Comparison of ENCODE assay signal across 17 cellular contexts in genomic region chr1:43766086-43766784, GRCh38. TPM values are rescaled to one million over a fixed set of nuclear protein-coding genes. Genes with fewer than 3 reads are reported as not detected.
DNase-seq lines count a peak whose midpoint lies in the region; ATAC-seq, FAIRE-seq and TF ChIP-seq lines count a peak whose summit lies in the region.
"Had no signal": no experiment of that assay in that cellular context is flagged by ENCODE, and none has a peak within 500 bp of the region (broad histone marks: within the 10 kb centered on the region; RNA-seq: fewer than 3 reads in every experiment).

No MANE protein-coding gene starts in this region.

- H3K36me3 ChIP-seq in K562 (ENCODE audit: control insufficient read depth, insufficient read depth, low read length) = no peaks in the 10 kb centered on the region
- H3K36me3 ChIP-seq: left ventricle myocardium inferior, ovary had no signal

- FAIRE-seq in K562 (lab: Jason Lieb, UNC) = no peak
- FAIRE-seq: urothelium cell line had no signal

- no peak overlapping the region for H2AFZ ChIP-seq in K562 (ENCODE audit: low read depth, low read length)

- no peak for TF ChIP-seq CTCF in K562 (IDR thresholded peaks at IDR 0.05 in 2 of 3, conservative IDR thresholded peaks at IDR 0.05 in 1 of 3; ENCODE audit: insufficient read depth in 2 of 3, low read depth in 1 of 3, low read length in 3 of 3)

- CTCF ChIA-PET in K562 (lab: Yijun Ruan, JAX; ENCODE audit: low intra/inter-chr PET ratio) = interaction anchor here (4.7 kb wide), 1 partner anchor 168 kb away, joined by 79 read pairs; the partner anchor contains the start of gene ARTN

- intact Hi-C loops in K562 (cut with micrococcal nuclease) (no loop called here), posterior vena cava (cut with DNase I) (no loop called here)

- no peak for ATAC-seq in K562
- ATAC-seq in GM18520 (IDR thresholded peaks at IDR 0.05; ENCODE audit: unreplicated experiment) = no peak
- ATAC-seq: activated CD8-positive, alpha-beta T cell treated with anti-CD3 and anti-CD28 coated beads, Interleukin-2, amount 10 ng/mL, durations not matched to agents 7 days and 5 days; T-helper 17 cell had no signal

- in situ Hi-C loops in K562 (cut with MboI) = no loop called here

- no peaks in the 10 kb centered on the region for H3K9me1 ChIP-seq in K562 (ENCODE audit: control insufficient read depth, insufficient read depth, low read length)

- peak overlapping the region in 1 of 2 experiments; percentile 18; a peak in 1 of 4 replicates for H3K9ac ChIP-seq in K562 (ENCODE audit: insufficient read depth in 1 of 2, low read depth in 2 of 2, low read length in 2 of 2)

- TF ChIP-seq EP300 in K562 (IDR thresholded peaks at IDR 0.05; ENCODE audit: low read length) = no peak

- no peak overlapping the region for H3K4me2 ChIP-seq in K562 (ENCODE audit: insufficient read depth, low read length)

- no peak for TF ChIP-seq RAD21 in K562 (CRISPR knock-in tag; conservative IDR thresholded peaks at IDR 0.05 in 1 of 2, IDR thresholded peaks at IDR 0.05 in 1 of 2)

- TF ChIP-seq POLR2A in K562 (conservative IDR thresholded peaks at IDR 0.05) = no peak

- POLR2A ChIA-PET in K562 (lab: Yijun Ruan, JAX) = interaction anchor here (0.5 to 2.8 kb wide), 7 partner anchors 11 to 848 kb away, joined by 3 to 9 read pairs (median 3); partner anchors contain the start of genes DPH2 and KDM4A

- no peaks in the 10 kb centered on the region for H3K9me3 ChIP-seq in K562 (replicated peaks; ENCODE audit: control insufficient read depth, insufficient read depth, low read depth, low read length)
- H3K9me3 ChIP-seq: left ventricle myocardium inferior, ovary had no signal

- H3K4me1 ChIP-seq in K562 (replicated peaks in 1 of 2; ENCODE audit: control insufficient read depth in 2 of 2, insufficient read depth in 2 of 2, low read length in 2 of 2) = peaks cover 7 to 19% of the 10 kb centered on the region in 2 experiments; a peak in 3 of 5 replicates

- no peak overlapping the region for H3K4me3 ChIP-seq in K562
- H3K4me3 ChIP-seq: left ventricle myocardium inferior, ovary had no signal

- WGBS in K562 (ENCODE audit: insufficient coverage, low coverage, missing lambda C conversion rate) = 64% methylated on average over 8 of the region's 8 CpGs

- no TSS peak for BruUV-seq in K562 (replicated peaks; lab: Mats Ljungman, UMichigan)

- H3K27ac ChIP-seq in K562 (ENCODE audit: extremely low read depth, low read depth, low read length) = no peak overlapping the region
- H3K27ac ChIP-seq: left ventricle myocardium inferior, ovary had no signal

- peaks cover 6% of the 10 kb centered on the region for H3K79me2 ChIP-seq in K562 (ENCODE audit: control insufficient read depth, insufficient read depth, low read length)

- DNase-seq in DMS79 (lab: John Stamatoyannopoulos, UW) (peak; percentile 72), NCI-H2029 treated with DMSO at 0.1 percent for 48 hours (lab: John Stamatoyannopoulos, UW) (peak; percentile 36), K562 (ENCODE audit: extremely low read depth in 1 of 4, low spot score in 3 of 4) (no peak), left kidney (ENCODE audit: low read depth, low spot score) (peak; percentile 68), NCI-H2196 (lab: John Stamatoyannopoulos, UW; ENCODE audit: unreplicated experiment) (no peak), posterior vena cava (ENCODE audit: low spot score) (no peak), HCEC 1CT (no peak)
- DNase-seq: activated CD8-positive, alpha-beta T cell treated with anti-CD3 and anti-CD28 coated beads, Interleukin-2, amount 10 ng/mL, durations not matched to agents 7 days and 5 days; activated naive CD4-positive, alpha-beta T cell treated with Interleukin-2 at 50 U/mL for 16 hours; DND-41; left ventricle myocardium inferior; MM.1S; NK-92 treated with Interleukin-12 subunit alpha and Interleukin-12 subunit beta, amount 100 ng/mL, for 24 hours; ovary; T-helper 17 cell had no signal

- H4K20me1 ChIP-seq in K562 (replicated peaks; ENCODE audit: control insufficient read depth, insufficient read depth, low read length) = peaks cover 5% of the 10 kb centered on the region; the same call in 1 of the 2 replicates

- no peaks in the 10 kb centered on the region for H3K27me3 ChIP-seq in K562 (ENCODE audit: control insufficient read depth in 2 of 2, insufficient read depth in 2 of 2, low read length in 2 of 2)
- H3K27me3 ChIP-seq: ovary had no signal

TF ChIP-seq in K562, 482 proteins besides CTCF, POLR2A, EP300 and RAD21:
- TF ChIP-seq ZNF232 (CRISPR knock-in tag; IDR thresholded peaks at IDR 0.05) (no peak), CHAMP1 (IDR thresholded peaks at IDR 0.05) (no peak), PKNOX1 (IDR thresholded peaks at IDR 0.05) (peak; percentile 69), ZZZ3 (IDR thresholded peaks at IDR 0.05) (no peak)
- TF ChIP-seq, protein P1, sequence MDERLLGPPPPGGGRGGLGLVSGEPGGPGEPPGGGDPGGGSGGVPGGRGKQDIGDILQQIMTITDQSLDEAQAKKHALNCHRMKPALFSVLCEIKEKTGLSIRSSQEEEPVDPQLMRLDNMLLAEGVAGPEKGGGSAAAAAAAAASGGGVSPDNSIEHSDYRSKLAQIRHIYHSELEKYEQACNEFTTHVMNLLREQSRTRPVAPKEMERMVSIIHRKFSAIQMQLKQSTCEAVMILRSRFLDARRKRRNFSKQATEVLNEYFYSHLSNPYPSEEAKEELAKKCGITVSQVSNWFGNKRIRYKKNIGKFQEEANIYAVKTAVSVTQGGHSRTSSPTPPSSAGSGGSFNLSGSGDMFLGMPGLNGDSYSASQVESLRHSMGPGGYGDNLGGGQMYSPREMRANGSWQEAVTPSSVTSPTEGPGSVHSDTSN (CRISPR knock-in tag; IDR thresholded peaks at IDR 0.05; ENCODE audit: low read depth) = no peak
- TF ChIP-seq, protein P1 (tag; conservative IDR thresholded peaks at IDR 0.05; ENCODE audit: low read depth) = 0 out of 2 replicates have a peak, but pooled peaks have one; percentile 14

RNA-seq across cellular contexts. Expression of gene ST3GAL3, which starts 58.9 kb away (rescaled TPM):
- 181 and 201 TPM in 2 replicates for total RNA-seq in K562 (2011; cell fraction: chromatin; rRNA removed; ENCODE audit: low replicate concordance)
- total RNA-seq in K562 (2011; cell fraction: nucleolus; rRNA removed) = 75.9 and 89.5 TPM in 2 replicates
- total RNA-seq in K562 (2011; cell fraction: nucleoplasm; rRNA removed) = 148 and 229 TPM in 2 replicates
- total RNA-seq in K562 (2014; rRNA removed) (8.9 and 13.4 TPM in 2 replicates), K562 (2014; rRNA removed; fragmentation: Illumina TruSeq; extraction: Trizol) (11.5 and 12.2 TPM in 2 replicates), K562 (2015; rRNA removed; fragmentation: Illumina TruSeq; extraction: Trizol) (9.5 and 9.8 TPM in 2 replicates), K562 (2021) (18.9 and 20.7 TPM in 2 replicates), posterior vena cava (10 to 100 TPM; 25.0 to 25.5 TPM)
- polyA plus RNA-seq in K562 (2011; rRNA removed) (12.0 and 17.8 TPM in 2 replicates), K562 (2014; fragmentation: Illumina TruSeq; extraction: Trizol) (18.1 and 18.5 TPM in 2 replicates), K562 (2014; fragmentation: Nextera tagmentation; extraction: Ambion mirVana) (1 to 10 TPM; 1.2 to 1.6 TPM), K562 (2014; rRNA removed) (11.0 and 12.8 TPM in 2 replicates)
- polyA plus RNA-seq in K562 (2011; cell fraction: cytosol; rRNA removed) = 9.4 and 15.6 TPM in 2 replicates
- polyA plus RNA-seq in K562 (2011; cell fraction: nucleus; rRNA removed) = 45.5 and 47.5 TPM in 2 replicates
- polyA plus RNA-seq in K562 (2012) = 13.3 and 31.3 TPM in 2 replicates
- 16.9 and 23.2 TPM in 2 replicates for polyA minus RNA-seq in K562 (2011; rRNA and poly(A)+ RNA removed)
- 7.9 and 18.4 TPM in 2 replicates for polyA minus RNA-seq in K562 (2011; cell fraction: cytosol; rRNA and poly(A)+ RNA removed)
- polyA minus RNA-seq in K562 (2011; cell fraction: nucleus; rRNA and poly(A)+ RNA removed) = 21.5 and 30.5 TPM in 2 replicates

Comparison
In these comparisons a context has a peak if more than half of its experiments do, and no peak if none do; other contexts are left out.
1. DNase-seq: peak in DMS79 (single experiment), NCI-H2029 treated with DMSO at 0.1 percent for 48 hours (single experiment) and left kidney (single experiment); none in K562 (0 of 4), NCI-H2196 (single experiment), posterior vena cava (single experiment) and HCEC 1CT (single experiment).